8 cellular contexts compared by ENCODE assay signal in genomic region chr21:45554477-45555175, GRCh38. TPM values are rescaled to one million over a fixed set of nuclear protein-coding genes. Genes with fewer than 3 reads are reported as not detected.
DNase-seq lines count a peak whose midpoint lies in the region; ATAC-seq and TF ChIP-seq lines count a peak whose summit lies in the region.

No MANE protein-coding gene starts in this region.

- no peaks in the 10 kb centered on the region for H3K4me1 ChIP-seq in endocrine pancreas (ENCODE audit: control insufficient read depth, insufficient read depth, low read length)

- TF ChIP-seq CTCF in GM12874 (IDR thresholded peaks at IDR 0.05; ENCODE audit: insufficient read depth, low read depth, low read length): peak; percentile 87
- peak; percentile 90 for TF ChIP-seq CTCF in mesothelial cell of epicardium (IDR thresholded peaks at IDR 0.05; ENCODE audit: unreplicated experiment)

- H3K36me3 Mint-ChIP-seq in mesothelial cell of epicardium: no peaks in the 10 kb centered on the region

- H3K27ac Mint-ChIP-seq in mesothelial cell of epicardium: peak overlapping the region; percentile 90

- ATAC-seq in HG03139 (IDR thresholded peaks at IDR 0.05; ENCODE audit: unreplicated experiment) (peak; percentile 48), GM21367 (IDR thresholded peaks at IDR 0.05; ENCODE audit: unreplicated experiment) (no peak)

- no peaks in the 10 kb centered on the region for H3K27me3 Mint-ChIP-seq in mesothelial cell of epicardium (ENCODE audit: low read depth)

- H3K9me3 ChIP-seq in endocrine pancreas (ENCODE audit: control insufficient read depth, low read length): no peaks in the 10 kb centered on the region

- H3K27me3 ChIP-seq in endocrine pancreas (ENCODE audit: control insufficient read depth, insufficient read depth, low read length): no peaks in the 10 kb centered on the region

- peak overlapping the region; percentile 73 for H3K9ac ChIP-seq in endocrine pancreas (ENCODE audit: control insufficient read depth, insufficient read depth, low read length)

- peaks cover 19% of the 10 kb centered on the region for H3K4me1 Mint-ChIP-seq in mesothelial cell of epicardium

- no peaks in the 10 kb centered on the region for H3K36me3 ChIP-seq in endocrine pancreas (ENCODE audit: control insufficient read depth, insufficient read depth, low read length)

- peak; percentile 58 to 68 for DNase-seq in NOMO-1 (lab: John Stamatoyannopoulos, UW; ENCODE audit: unreplicated experiment in 2 of 2)
- peak; percentile 61 for DNase-seq in activated CD8-positive, alpha-beta memory T cell treated with anti-CD3 and anti-CD28 coated beads, Interleukin-2, amount 50 U/mL, for 24 hours (ENCODE audit: extremely low read depth)
- peak; percentile 83 to 98 for DNase-seq in mesothelial cell of epicardium (ENCODE audit: low spot score in 2 of 2, unreplicated experiment in 2 of 2)
- peak; percentile 73 to 79 for DNase-seq in stimulated activated CD8-positive, alpha-beta memory T cell treated with anti-CD3 and anti-CD28 coated beads, Interleukin-15, amount 100 ng/mL, for 48 hours (ENCODE audit: low read depth in 2 of 2)

- no peaks in the 10 kb centered on the region for H3K9me3 Mint-ChIP-seq in mesothelial cell of epicardium

- H3K4me3 ChIP-seq in endocrine pancreas (ENCODE audit: control insufficient read depth, insufficient read depth, low read length): peak overlapping the region; percentile 71

- H3K4me3 Mint-ChIP-seq in mesothelial cell of epicardium: peak overlapping the region; percentile 80

RNA-seq across cellular contexts. Expression of gene SLC19A1, which starts 12.4 kb away (rescaled TPM):
- 32.6 to 36.8 TPM (median 33.0 TPM) in 3 replicates for total RNA-seq in mesothelial cell of epicardium
